ENCODE assay signal across 16 cellular contexts in genomic region chr21:37509802-37510393, GRCh38.
DNase-seq lines count a peak whose midpoint lies in the region; ATAC-seq and TF ChIP-seq lines count a peak whose summit lies in the region.
"Had no signal": no experiment of that assay in that cellular context is flagged by ENCODE, and none has a peak within 500 bp of the region (broad histone marks: within the 10 kb centered on the region; RNA-seq: fewer than 3 reads in every experiment).

No MANE protein-coding gene starts in this region.

- dilution Hi-C loops in IMR-90 (cut with HindIII; ENCODE audit: low sequenced_read_pairs, unreplicated experiment): no loop called here

- no peak overlapping the region for H2BK12ac ChIP-seq in mesenchymal stem cell (ENCODE audit: low read length in 2 of 2)

- CTCF ChIA-PET in IMR-90 (lab: Yijun Ruan, JAX): no interaction called here

- no peak for TF ChIP-seq POLR2A in IMR-90 (IDR thresholded peaks at IDR 0.05; ENCODE audit: low read depth, low read length)

- H3K14ac ChIP-seq in IMR-90 (replicated peaks; ENCODE audit: low read depth, low read length) (no peak overlapping the region), mesenchymal stem cell (ENCODE audit: low read length in 2 of 2) (no peak overlapping the region)

- no peak overlapping the region for H4K91ac ChIP-seq in IMR-90 (ENCODE audit: insufficient read depth, low read depth, low read length)
- no peak overlapping the region for H4K91ac ChIP-seq in mesenchymal stem cell (ENCODE audit: low read length)

- peak; percentile 68 for ATAC-seq in IMR-90 (ENCODE audit: low read depth)
- no peak for ATAC-seq in GM19395 (IDR thresholded peaks at IDR 0.05; ENCODE audit: unreplicated experiment)
- no peak for ATAC-seq in HG03159 (IDR thresholded peaks at IDR 0.05; ENCODE audit: unreplicated experiment)
- ATAC-seq: left lobe of liver, natural killer cell had no signal

- no peak overlapping the region for H2BK20ac ChIP-seq in IMR-90 (ENCODE audit: low read depth, low read length)

- H3K9me3 ChIP-seq in IMR-90 (ENCODE audit: control insufficient read depth, insufficient read depth, low read length) (no peaks in the 10 kb centered on the region), mesenchymal stem cell (ENCODE audit: control insufficient read depth, low read length) (no peaks in the 10 kb centered on the region)
- H3K9me3 ChIP-seq: BLaER1, thyroid gland had no signal

- no CpG with 5 or more reads among the region's 5 CpGs for WGBS in IMR-90 (ENCODE audit: extremely low coverage in 2 of 2, insufficient read length in 1 of 2), 2 experiments
- WGBS in mesenchymal stem cell: 90% methylated on average over 4 of the region's 5 CpGs
- no CpG with 5 or more reads among the region's 5 CpGs for WGBS in mesendoderm (ENCODE audit: extremely low coverage, insufficient coverage, low lambda C conversion rate)

- in situ Hi-C loops in Caki2 (cut with HindIII; ENCODE audit: low pct_unique_long_range_greater_than_20kb, low sequenced_read_pairs) (no loop called here), IMR-90 (cut with MboI; ENCODE audit: low sequenced_read_pairs) (no loop called here)

- H3K18ac ChIP-seq in IMR-90 (ENCODE audit: low read depth, low read length) (no peak overlapping the region), mesenchymal stem cell (ENCODE audit: low read depth in 1 of 2, low read length in 2 of 2) (no peak overlapping the region), mesendoderm (ENCODE audit: low read length) (no peak overlapping the region)

- H2BK15ac ChIP-seq in IMR-90 (ENCODE audit: low read depth, low read length): no peak overlapping the region
- H2BK15ac ChIP-seq in mesenchymal stem cell (ENCODE audit: low read depth, poor library complexity, severe bottlenecking): no peak overlapping the region
- H2BK15ac ChIP-seq in mesendoderm (replicated peaks; ENCODE audit: low read depth): no peak overlapping the region

- DNase-seq in Caki2 (ENCODE audit: low read depth) (peak; percentile 14), IMR-90 (peak; percentile 62), cardiac fibroblast (ENCODE audit: low read depth in 2 of 2) (peak; percentile 29 to 61), mesenchymal stem cell (peak; percentile 37), NCI-H446 (lab: John Stamatoyannopoulos, UW) (no peak), mesendoderm (no peak)
- DNase-seq: activated effector memory CD4-positive, alpha-beta T cell treated with anti-CD3 and anti-CD28 coated beads, Interleukin-2, amount 50 U/mL, for 16 hours; natural killer cell; NCI-H2029; NCI-H774; thyroid gland had no signal

- H3K79me1 ChIP-seq in IMR-90 (ENCODE audit: low read depth in 1 of 2, low read length in 2 of 2) (peaks cover 43 to 73% of the 10 kb centered on the region in 2 experiments), mesenchymal stem cell (replicated peaks; ENCODE audit: low read length, poor library complexity, severe bottlenecking) (peaks cover 35% of the 10 kb centered on the region), mesendoderm (ENCODE audit: low read length) (peaks cover 10% of the 10 kb centered on the region)

- POLR2A ChIA-PET in IMR-90 (lab: Charles Lee; ENCODE audit: unreplicated experiment): no interaction called here

- H2AK5ac ChIP-seq in IMR-90 (ENCODE audit: low read depth, low read length) (no peak overlapping the region), mesenchymal stem cell (ENCODE audit: low read length, severe bottlenecking) (no peak overlapping the region), mesendoderm (ENCODE audit: low read length) (no peak overlapping the region)

- intact Hi-C loops in IMR-90 (cut with micrococcal nuclease): no loop called here

- no peak overlapping the region for H3K4me3 ChIP-seq in IMR-90 (ENCODE audit: insufficient read depth, low read depth, low read length)
- H3K4me3 ChIP-seq in cardiac fibroblast (replicated peaks in 1 of 2; ENCODE audit: low read depth in 2 of 2, low read length in 2 of 2): no peak overlapping the region
- no peak overlapping the region for H3K4me3 ChIP-seq in mesenchymal stem cell (ENCODE audit: insufficient read depth in 1 of 2, low read depth in 1 of 2, low read length in 2 of 2)
- H3K4me3 ChIP-seq in mesendoderm (ENCODE audit: low read length): no peak overlapping the region
- H3K4me3 ChIP-seq: BLaER1, thyroid gland had no signal

- H3K36me3 ChIP-seq in IMR-90 (ENCODE audit: control insufficient read depth, insufficient read depth, low read length) (peaks cover 60% of the 10 kb centered on the region), mesenchymal stem cell (ENCODE audit: control insufficient read depth in 1 of 2, insufficient read depth in 2 of 2, low read depth in 1 of 2, low read length in 2 of 2) (peaks cover 41 to 99% of the 10 kb centered on the region in 2 experiments), mesendoderm (ENCODE audit: control insufficient read depth, insufficient read depth, low read length) (peaks cover 15% of the 10 kb centered on the region)

- H2BK5ac ChIP-seq in IMR-90 (ENCODE audit: low read depth, low read length, poor library complexity, severe bottlenecking) (no peak overlapping the region), mesenchymal stem cell (ENCODE audit: low read depth, low read length, poor library complexity, severe bottlenecking) (no peak overlapping the region), mesendoderm (ENCODE audit: low read length) (no peak overlapping the region)

- no peak overlapping the region for H2BK120ac ChIP-seq in IMR-90 (ENCODE audit: low read depth, low read length)
- H2BK120ac ChIP-seq in mesenchymal stem cell (ENCODE audit: low read depth, low read length): no peak overlapping the region
- no peak overlapping the region for H2BK120ac ChIP-seq in mesendoderm (ENCODE audit: low read depth, low read length)

- no peak overlapping the region for H3K9ac ChIP-seq in IMR-90 (ENCODE audit: low read depth, low read length)
- peak overlapping the region; percentile 37 for H3K9ac ChIP-seq in mesenchymal stem cell (ENCODE audit: low read length)
- no peak overlapping the region for H3K9ac ChIP-seq in mesendoderm (ENCODE audit: low read length)
- H3K9ac ChIP-seq: BLaER1 had no signal

- no peak overlapping the region for H3K23ac ChIP-seq in IMR-90 (ENCODE audit: low read depth, low read length)
- H3K23ac ChIP-seq in mesenchymal stem cell (ENCODE audit: low read length in 2 of 2): no peak overlapping the region
- H3K23ac ChIP-seq in mesendoderm (ENCODE audit: low read length): no peak overlapping the region

- H3K56ac ChIP-seq in IMR-90 (ENCODE audit: extremely low read depth, insufficient read depth, low read length) (no peak overlapping the region), mesendoderm (ENCODE audit: low read length) (no peak overlapping the region)

- H2AFZ ChIP-seq in IMR-90 (replicated peaks; ENCODE audit: low read length, poor library complexity) (no peak overlapping the region), mesenchymal stem cell (ENCODE audit: low read depth, low read length) (no peak overlapping the region)

- H4K8ac ChIP-seq in IMR-90 (ENCODE audit: low read depth in 2 of 2, low read length in 2 of 2) (no peak overlapping the region), mesenchymal stem cell (ENCODE audit: low read length) (no peak overlapping the region), mesendoderm (ENCODE audit: low read depth, low read length) (no peak overlapping the region)

- TF ChIP-seq RAD21 in IMR-90 (IDR thresholded peaks at IDR 0.05; ENCODE audit: low read length): no peak

- no peak overlapping the region for H3K4me2 ChIP-seq in IMR-90 (ENCODE audit: low read depth, low read length)
- no peak overlapping the region for H3K4me2 ChIP-seq in mesenchymal stem cell (ENCODE audit: low read length, poor library complexity, severe bottlenecking)
- H3K4me2 ChIP-seq in mesendoderm (ENCODE audit: low read length): no peak overlapping the region
- H3K4me2 ChIP-seq: BLaER1 had no signal

- H4K5ac ChIP-seq in IMR-90 (ENCODE audit: low read depth, low read length) (no peak overlapping the region), mesendoderm (ENCODE audit: low read length) (no peak overlapping the region)

- peaks cover 1% of the 10 kb centered on the region for H3K79me2 ChIP-seq in mesendoderm (ENCODE audit: control insufficient read depth, insufficient read depth, low read length)

- TF ChIP-seq CTCF in IMR-90 (conservative IDR thresholded peaks at IDR 0.05; ENCODE audit: low read depth, low read length) (no peak), cardiac fibroblast (IDR thresholded peaks at IDR 0.05; ENCODE audit: low read depth, low read length) (no peak)

- no peak overlapping the region for H3K27ac ChIP-seq in IMR-90 (ENCODE audit: insufficient read depth, low read length)
- H3K27ac ChIP-seq in mesenchymal stem cell (ENCODE audit: low read length, poor library complexity, severe bottlenecking): no peak overlapping the region
- no peak overlapping the region for H3K27ac ChIP-seq in mesendoderm (ENCODE audit: low read depth, low read length)
- H3K27ac ChIP-seq: BLaER1, epithelial cell of prostate had no signal

- peaks cover 18% of the 10 kb centered on the region for H3K9me1 ChIP-seq in IMR-90 (ENCODE audit: insufficient read depth, low read length)

- H2AK9ac ChIP-seq in IMR-90 (replicated peaks; ENCODE audit: low read depth, low read length, poor library complexity): no peak overlapping the region

- no peaks in the 10 kb centered on the region for H3K4me1 ChIP-seq in IMR-90 (ENCODE audit: control insufficient read depth, insufficient read depth, low read length)
- peaks cover 3% of the 10 kb centered on the region for H3K4me1 ChIP-seq in mesenchymal stem cell (ENCODE audit: control insufficient read depth, insufficient read depth, low read depth, low read length)
- H3K4me1 ChIP-seq in mesendoderm (ENCODE audit: control insufficient read depth, low read depth, low read length): peaks cover 2% of the 10 kb centered on the region
- H3K4me1 ChIP-seq: BLaER1 had no signal

- no peak overlapping the region for H3K4ac ChIP-seq in IMR-90 (ENCODE audit: low read depth, low read length)
- H3K4ac ChIP-seq in mesenchymal stem cell (ENCODE audit: low read depth in 1 of 2, low read length in 2 of 2): no peak overlapping the region
- H3K4ac ChIP-seq in mesendoderm (ENCODE audit: low read depth, low read length): no peak overlapping the region

- no peaks in the 10 kb centered on the region for H4K20me1 ChIP-seq in IMR-90 (ENCODE audit: insufficient read depth, low read length)

- BruUV-seq in IMR-90 (replicated peaks; lab: Mats Ljungman, UMichigan): no TSS peak

- H3K27me3 ChIP-seq in IMR-90 (ENCODE audit: control insufficient read depth, insufficient read depth, low read length) (no peaks in the 10 kb centered on the region), mesenchymal stem cell (ENCODE audit: control insufficient read depth in 1 of 2, insufficient read depth in 1 of 2, low read length in 2 of 2) (no peaks in the 10 kb centered on the region), mesendoderm (ENCODE audit: insufficient read depth, low read length, poor library complexity) (no peaks in the 10 kb centered on the region)
- H3K27me3 ChIP-seq: BLaER1, thyroid gland had no signal

TF ChIP-seq in IMR-90, 13 proteins besides CTCF, POLR2A, EP300 and RAD21:
- TF ChIP-seq NFE2L2 (IDR thresholded peaks at IDR 0.05; ENCODE audit: low read depth, low read length) (no peak), FOS (IDR thresholded peaks at IDR 0.05; ENCODE audit: low read depth, low read length) (peak; percentile 64)

Comparison
In these comparisons a context has a peak if more than half of its experiments do, and no peak if none do; other contexts are left out.
1. DNase-seq: peak in Caki2 (single experiment), IMR-90 (single experiment), cardiac fibroblast (2 of 2) and mesenchymal stem cell (single experiment); none in NCI-H446 (0 of 2) and mesendoderm (single experiment).